25 cellular contexts compared by ENCODE assay signal in the genomic region with DNA sequence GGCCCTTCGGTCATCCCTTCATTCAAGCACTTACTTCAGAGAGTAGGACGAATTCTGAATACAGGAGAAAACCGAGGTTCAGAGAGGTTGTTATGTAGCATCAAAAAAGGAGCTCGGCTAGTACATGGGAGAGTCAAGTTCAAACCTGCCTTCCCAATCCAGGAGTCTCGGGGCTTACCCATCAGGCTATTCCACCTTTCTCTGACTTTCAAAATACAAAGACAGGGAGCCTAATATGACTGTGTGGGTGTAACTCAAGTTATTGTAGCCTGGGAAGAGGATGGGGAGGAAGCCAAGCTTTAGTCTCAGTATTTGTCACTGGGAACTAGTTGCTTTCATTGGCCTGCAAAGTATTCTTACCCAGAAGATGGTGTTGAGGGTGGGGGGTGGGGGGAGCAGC.
"Had no signal": no experiment of that assay in that cellular context is flagged by ENCODE, and none has a peak within 500 bp of the region (broad histone marks: within the 10 kb centered on the region; RNA-seq: fewer than 3 reads in every experiment).

No MANE protein-coding gene starts in this region.

- H3K4me3 ChIP-seq: colonic mucosa, esophagus squamous epithelium, lower lobe of right lung, right lobe of liver, thoracic aorta, tibial nerve, upper lobe of right lung, uterus had no signal

- H3K36me3 Mint-ChIP-seq: immature natural killer cell, memory B cell, natural killer cell had no signal

- H3K36me3 ChIP-seq: colonic mucosa, esophagus squamous epithelium, lower lobe of right lung, neutrophil, right lobe of liver, thoracic aorta, tibial nerve, upper lobe of right lung, uterus had no signal

- H3K9ac ChIP-seq: parathyroid adenoma had no signal

- H3K4me3 Mint-ChIP-seq: dendritic cell treated with granulocyte-macrophage colony-stimulating factor and Interleukin-4, amounts not matched to agents 40 ng/mL and 50 ng/mL, for 4 days; endodermal cell; immature natural killer cell; memory B cell; natural killer cell had no signal

- H3K9me3 Mint-ChIP-seq: dendritic cell treated with granulocyte-macrophage colony-stimulating factor and Interleukin-4, amounts not matched to agents 40 ng/mL and 50 ng/mL, for 4 days; endodermal cell; immature natural killer cell; memory B cell; natural killer cell had no signal

- H3K27ac Mint-ChIP-seq: dendritic cell treated with granulocyte-macrophage colony-stimulating factor and Interleukin-4, amounts not matched to agents 40 ng/mL and 50 ng/mL, for 4 days; endodermal cell; memory B cell; natural killer cell; progenitor cell of endocrine pancreas had no signal

- H3K9me3 ChIP-seq: colonic mucosa, esophagus squamous epithelium, lower lobe of right lung, neutrophil, right lobe of liver, thoracic aorta, tibial nerve, upper lobe of right lung, uterus had no signal

- ATAC-seq: left ventricle myocardium superior, lower lobe of right lung, natural killer cell, right lobe of liver, upper lobe of right lung had no signal

- H3K27me3 Mint-ChIP-seq: memory B cell, progenitor cell of endocrine pancreas had no signal

- H3K4me1 ChIP-seq: colonic mucosa, esophagus squamous epithelium, lower lobe of right lung, right lobe of liver, tibial nerve, upper lobe of right lung, uterus had no signal

- H2AFZ ChIP-seq: parathyroid adenoma had no signal

- H3K4me1 Mint-ChIP-seq: endodermal cell, memory B cell had no signal

- H3K27ac ChIP-seq: colonic mucosa, esophagus squamous epithelium, lower lobe of right lung, neutrophil, parathyroid adenoma, right lobe of liver, thoracic aorta, tibial nerve, upper lobe of right lung, uterus had no signal

- H3K27me3 ChIP-seq: colonic mucosa, right lobe of liver, tibial nerve, uterus had no signal

- DNase-seq: colonic mucosa; effector CD8-positive, alpha-beta T cell; endodermal cell; esophagus squamous epithelium; hypothalamus; immature natural killer cell; left ventricle myocardium superior; lower lobe of right lung; natural killer cell; right lobe of liver; small intestine; stimulated activated CD4-positive, alpha-beta T cell treated with anti-CD3 and anti-CD28 coated beads, Interleukin-12 subunit alpha, Interleukin-12 subunit beta, amount 100 ng/mL, for 4 hours; stimulated activated CD4-positive, alpha-beta T cell treated with anti-CD3 and anti-CD28 coated beads, Interleukin-1b, Interleukin-23, amount 100 ng/mL, for 48 hours; stimulated activated CD4-positive, alpha-beta T cell treated with anti-CD3 and anti-CD28 coated beads, Interleukin-4, amount 100 ng/mL, for 1 hour; stimulated activated CD8-positive, alpha-beta memory T cell treated with anti-CD3 and anti-CD28 coated beads, Interleukin-4, amount 100 ng/mL, for 48 hours; stimulated activated naive CD4-positive, alpha-beta T cell; upper lobe of right lung; uterus had no signal
